Comparison of ENCODE assay signal across 12 cellular contexts in genomic region chr10:75228834-75229233, GRCh38. TPM values are rescaled to one million over a fixed set of nuclear protein-coding genes. Genes with fewer than 3 reads are reported as not detected.
DNase-seq lines count a peak whose midpoint lies in the region; ATAC-seq and TF ChIP-seq lines count a peak whose summit lies in the region.
"Had no signal": no experiment of that assay in that cellular context is flagged by ENCODE, and none has a peak within 500 bp of the region (broad histone marks: within the 10 kb centered on the region; RNA-seq: fewer than 3 reads in every experiment).

No MANE protein-coding gene starts in this region.

- in situ Hi-C loops in GM23248 (cut with MboI): loop anchor here (25.0 kb wide), 1 partner anchor 967 kb away; no protein-coding TSS in a partner anchor

- no peaks in the 10 kb centered on the region for H3K9me2 ChIP-seq in GM23248 (ENCODE audit: insufficient read depth)

- H3K27me3 Mint-ChIP-seq in brain: no peaks in the 10 kb centered on the region
- H3K27me3 Mint-ChIP-seq in natural killer cell treated with Interleukin-12 subunit alpha and Interleukin-12 subunit beta and Interleukin-15 and Interleukin-18, amount 100 ng/mL, for 72 hours: no peaks in the 10 kb centered on the region

- DNase-seq in GM23248 (peak; percentile 36), GF-D8 (lab: John Stamatoyannopoulos, UW) (no peak), NCI-H2081 treated with DMSO at 0.1 percent for 48 hours (lab: John Stamatoyannopoulos, UW) (no peak)
- DNase-seq in natural killer cell treated with Interleukin-12 subunit alpha and Interleukin-12 subunit beta and Interleukin-15 and Interleukin-18, amount 100 ng/mL, for 72 hours (ENCODE audit: low spot score): no peak
- DNase-seq: NCI-H2029, Peyer's patch had no signal

- H4K20me1 ChIP-seq in GM23248 (ENCODE audit: insufficient read depth): peaks cover 19% of the 10 kb centered on the region

- H3K27ac Mint-ChIP-seq in brain: peak overlapping the region in 4 of 5 experiments; percentile 78 to 90 (median 88)
- peak overlapping the region; percentile 14 to 47 for H3K27ac Mint-ChIP-seq in natural killer cell treated with Interleukin-12 subunit alpha and Interleukin-12 subunit beta and Interleukin-15 and Interleukin-18, amount 100 ng/mL, for 72 hours

- H3K27ac ChIP-seq in 22Rv1 (peak overlapping the region; percentile 25), GM23248 (peak overlapping the region; percentile 18; the same call in 1 of the 2 replicates)
- H3K27ac ChIP-seq: VCaP had no signal

- peaks cover 55% of the 10 kb centered on the region for H3K4me1 ChIP-seq in GM23248 (ENCODE audit: insufficient read depth)

- ATAC-seq in natural killer cell treated with Interleukin-12 subunit alpha and Interleukin-12 subunit beta and Interleukin-15 and Interleukin-18, amount 100 ng/mL, for 72 hours: no peak
- ATAC-seq in GM18502 (IDR thresholded peaks at IDR 0.05; ENCODE audit: poor library complexity, unreplicated experiment): no peak
- ATAC-seq in HG02642 (IDR thresholded peaks at IDR 0.05; ENCODE audit: poor library complexity, unreplicated experiment): no peak

- no peak overlapping the region for H3K9ac ChIP-seq in GM23248

- H3K4me3 ChIP-seq in GM23248: no peak overlapping the region
- H3K4me3 ChIP-seq: adrenal gland, Peyer's patch had no signal

- peaks cover 77% of the 10 kb centered on the region for H3F3A ChIP-seq in GM23248 (ENCODE audit: insufficient read depth)

- H3K36me3 ChIP-seq in GM23248 (ENCODE audit: low read depth): peaks cover 41% of the 10 kb centered on the region

- H3K9me3 ChIP-seq in GM23248 (ENCODE audit: low read depth): no peaks in the 10 kb centered on the region
- H3K9me3 ChIP-seq: adrenal gland, Peyer's patch had no signal

- no peak for TF ChIP-seq CTCF in 22Rv1 (IDR thresholded peaks at IDR 0.05)
- no peak for TF ChIP-seq CTCF in brain (conservative IDR thresholded peaks at IDR 0.05)

- H2AFZ ChIP-seq in GM23248: no peak overlapping the region

- H3K4me3 Mint-ChIP-seq in brain: peak overlapping the region in 1 of 5 experiments; percentile 60
- no peak overlapping the region for H3K4me3 Mint-ChIP-seq in natural killer cell treated with Interleukin-12 subunit alpha and Interleukin-12 subunit beta and Interleukin-15 and Interleukin-18, amount 100 ng/mL, for 72 hours

- H3K79me2 ChIP-seq in GM23248 (ENCODE audit: insufficient read depth): peaks cover 65% of the 10 kb centered on the region

- H3K36me3 Mint-ChIP-seq in brain: peaks cover 72% of the 10 kb centered on the region
- peaks cover 41% of the 10 kb centered on the region for H3K36me3 Mint-ChIP-seq in natural killer cell treated with Interleukin-12 subunit alpha and Interleukin-12 subunit beta and Interleukin-15 and Interleukin-18, amount 100 ng/mL, for 72 hours

- 40 to 49% methylated on average over 4 of the region's 4 CpGs for WGBS in GM23248 (ENCODE audit: low coverage in 1 of 2, low lambda C conversion rate in 2 of 2, missing lambda C conversion rate in 2 of 2), 2 experiments

- no peaks in the 10 kb centered on the region for H3K27me3 ChIP-seq in GM23248 (replicated peaks; ENCODE audit: insufficient read depth)
- H3K27me3 ChIP-seq: adrenal gland, Peyer's patch had no signal

- peaks cover 63% of the 10 kb centered on the region for H3K4me1 Mint-ChIP-seq in brain
- H3K4me1 Mint-ChIP-seq in natural killer cell treated with Interleukin-12 subunit alpha and Interleukin-12 subunit beta and Interleukin-15 and Interleukin-18, amount 100 ng/mL, for 72 hours (ENCODE audit: low read depth in 2 of 2): peaks cover 28 to 32% of the 10 kb centered on the region in 2 donors

- H3K4me2 ChIP-seq in GM23248 (ENCODE audit: unreplicated experiment): no peak overlapping the region

- no peaks in the 10 kb centered on the region for H3K9me3 Mint-ChIP-seq in brain
- no peaks in the 10 kb centered on the region for H3K9me3 Mint-ChIP-seq in natural killer cell treated with Interleukin-12 subunit alpha and Interleukin-12 subunit beta and Interleukin-15 and Interleukin-18, amount 100 ng/mL, for 72 hours

RNA-seq across cellular contexts. Expression of gene COMTD1, which starts 6.9 kb away (rescaled TPM):
- total RNA-seq in GM23248 (2014; rRNA removed; shearing (Covaris generic)): 12.6 and 38.3 TPM in 2 replicates
- 8.8 and 9.3 TPM in 2 replicates for polyA plus RNA-seq in GM23248 (2016; fragmentation: Nextera tagmentation; extraction: Ambion mirVana)
- 10.9 TPM for polyA plus RNA-seq in brain (ENCODE audit: insufficient read depth, low read depth, low replicate concordance)
- 10 to 100 TPM; 22.3 to 58.9 TPM for total RNA-seq in natural killer cell treated with Interleukin-12 subunit alpha and Interleukin-12 subunit beta and Interleukin-15 and Interleukin-18, amount 100 ng/mL, for 72 hours

RNA-seq across cellular contexts. Expression of gene VDAC2, which starts 18.2 kb away (rescaled TPM):
- 145 and 147 TPM in 2 replicates for total RNA-seq in GM23248 (2014; rRNA removed; shearing (Covaris generic))
- 259 and 268 TPM in 2 replicates for polyA plus RNA-seq in GM23248 (2016; fragmentation: Nextera tagmentation; extraction: Ambion mirVana)
- 234 TPM for polyA plus RNA-seq in brain (ENCODE audit: insufficient read depth, low read depth, low replicate concordance)
- total RNA-seq in natural killer cell treated with Interleukin-12 subunit alpha and Interleukin-12 subunit beta and Interleukin-15 and Interleukin-18, amount 100 ng/mL, for 72 hours: 100 to 1,000 TPM; 160 to 187 TPM
